8 cellular contexts compared by ENCODE assay signal in the genomic region with DNA sequence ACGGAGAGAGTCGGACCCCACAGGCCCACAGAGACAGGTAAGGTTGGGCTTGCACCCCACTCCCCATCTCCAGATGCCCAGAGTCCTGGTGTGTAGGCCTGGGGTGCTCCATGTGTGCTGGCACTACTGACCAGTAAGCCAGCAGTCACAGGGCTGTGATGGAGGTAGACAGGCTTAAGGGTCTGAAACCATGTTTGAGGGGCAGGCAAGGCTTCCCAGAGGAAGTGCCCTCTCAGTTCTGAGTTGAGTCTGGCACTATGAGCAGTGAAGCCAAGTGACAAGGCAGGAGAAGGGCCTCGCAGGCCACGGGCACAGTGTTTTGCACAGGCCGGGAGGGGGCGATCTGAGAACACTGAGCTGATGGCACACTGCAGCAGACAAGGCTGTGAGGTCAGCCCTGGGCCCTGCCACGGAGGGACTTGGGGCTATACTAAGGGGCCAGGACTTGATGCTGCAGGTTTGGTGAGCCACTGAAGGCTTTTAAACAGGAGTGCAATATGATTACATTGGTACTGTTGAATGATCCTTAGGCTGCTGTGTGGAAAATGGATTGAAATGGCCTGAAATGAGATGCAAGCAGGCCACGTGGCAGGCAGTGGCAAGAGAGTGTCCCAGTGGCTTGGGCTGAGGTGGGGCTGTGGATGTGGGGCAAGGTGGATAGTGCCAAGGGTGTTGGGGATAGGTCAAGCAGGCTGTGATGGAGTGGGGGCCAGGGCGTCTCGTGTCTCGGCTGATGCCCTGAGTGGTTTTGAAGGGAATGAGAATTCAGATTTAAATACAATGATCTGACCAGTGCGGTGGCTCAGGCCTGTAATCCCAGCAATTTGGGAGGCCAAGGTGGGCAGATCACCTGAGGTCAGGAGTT. TPM values are rescaled to one million over a fixed set of nuclear protein-coding genes. Genes with fewer than 3 reads are reported as not detected.
DNase-seq lines count a peak whose midpoint lies in the region; ATAC-seq, FAIRE-seq and TF ChIP-seq lines count a peak whose summit lies in the region.

No MANE protein-coding gene starts in this region.

- no peak overlapping the region for H3K9ac ChIP-seq in GM23248

- H3K4me1 ChIP-seq in GM23248 (ENCODE audit: insufficient read depth) = no peaks in the 10 kb centered on the region

- no peaks in the 10 kb centered on the region for H4K20me1 ChIP-seq in GM23248 (ENCODE audit: insufficient read depth)

- no peaks in the 10 kb centered on the region for H3K36me3 ChIP-seq in GM23248 (ENCODE audit: low read depth)
- no peaks in the 10 kb centered on the region for H3K36me3 ChIP-seq in bronchial epithelial cell (ENCODE audit: control insufficient read depth, insufficient read depth, low read length)

- in situ Hi-C loops in GM23248 (cut with MboI) = no loop called here

- no peaks in the 10 kb centered on the region for H3F3A ChIP-seq in GM23248 (ENCODE audit: insufficient read depth)

- DNase-seq in DMS153 treated with DMSO at 0.1 percent for 48 hours (lab: John Stamatoyannopoulos, UW; ENCODE audit: unreplicated experiment) (peak; percentile 37), GM23248 (peak; percentile 88), NCI-H146 treated with DMSO at 0.1 percent for 48 hours (lab: John Stamatoyannopoulos, UW; ENCODE audit: unreplicated experiment) (peak; percentile 20), bronchial epithelial cell (ENCODE audit: low read depth) (peak; percentile 49), kidney tubule cell (ENCODE audit: low spot score) (peak; percentile 75), NCI-H524 treated with DMSO at 0.1 percent for 48 hours (lab: John Stamatoyannopoulos, UW) (no peak)
- peak; percentile 73 to 75 for DNase-seq in stimulated activated CD4-positive, alpha-beta T cell treated with anti-CD3 and anti-CD28 coated beads, Interleukin-4, amount 100 ng/mL, for 48 hours (ENCODE audit: low read depth in 2 of 2)

- H3K4me3 ChIP-seq in GM23248 (no peak overlapping the region), bronchial epithelial cell (ENCODE audit: low read depth, low read length) (no peak overlapping the region)

- no peak overlapping the region for H3K4me2 ChIP-seq in GM23248 (ENCODE audit: unreplicated experiment)

- peak; percentile 93 for TF ChIP-seq CTCF in bronchial epithelial cell (IDR thresholded peaks at IDR 0.05; ENCODE audit: insufficient read depth, low read length, severe bottlenecking)

- no peaks in the 10 kb centered on the region for H3K9me3 ChIP-seq in GM23248 (ENCODE audit: low read depth)

- 37 to 39% methylated on average over 12 of the region's 12 CpGs for WGBS in GM23248 (ENCODE audit: low coverage in 1 of 2, low lambda C conversion rate in 2 of 2, missing lambda C conversion rate in 2 of 2), 2 experiments

- H3K79me2 ChIP-seq in GM23248 (ENCODE audit: insufficient read depth) = no peaks in the 10 kb centered on the region

- H3K27me3 ChIP-seq in GM23248 (replicated peaks; ENCODE audit: insufficient read depth) (peaks cover 2% of the 10 kb centered on the region; the same call in 1 of the 2 replicates), bronchial epithelial cell (ENCODE audit: control insufficient read depth, insufficient read depth, low read length) (peaks cover 6% of the 10 kb centered on the region)

- FAIRE-seq in bronchial epithelial cell (lab: Jason Lieb, UNC) = no peak

- no peaks in the 10 kb centered on the region for H3K9me2 ChIP-seq in GM23248 (ENCODE audit: insufficient read depth)

- no peak overlapping the region for H2AFZ ChIP-seq in GM23248

- ATAC-seq in activated CD4-positive, CD25-positive, alpha-beta regulatory T cell treated with anti-CD3 and anti-CD28 coated beads, Interleukin-2, amount 50 U/mL, for 24 hours = peak; percentile 90 to 95

- no peak overlapping the region for H3K27ac ChIP-seq in GM23248

RNA-seq across cellular contexts. Expression of a gene that starts 20.3 kb away (rescaled TPM):
- not detected in 2 replicates for total RNA-seq in GM23248 (2014; rRNA removed; shearing (Covaris generic))
- not detected in 2 replicates for polyA plus RNA-seq in GM23248 (2016; fragmentation: Nextera tagmentation; extraction: Ambion mirVana)
- not detected in 2 replicates for total RNA-seq in bronchial epithelial cell

RNA-seq across cellular contexts. Expression of a gene that starts 34.3 kb away (rescaled TPM):
- total RNA-seq in GM23248 (2014; rRNA removed; shearing (Covaris generic)) = 61.2 and 94.8 TPM in 2 replicates
- 90.2 and 93.6 TPM in 2 replicates for polyA plus RNA-seq in GM23248 (2016; fragmentation: Nextera tagmentation; extraction: Ambion mirVana)
- 59.8 and 75.4 TPM in 2 replicates for total RNA-seq in bronchial epithelial cell

RNA-seq across cellular contexts. Expression of a gene that starts 34.5 kb away (rescaled TPM):
- total RNA-seq in GM23248 (2014; rRNA removed; shearing (Covaris generic)) = not detected in 2 replicates
- not detected in 2 replicates for polyA plus RNA-seq in GM23248 (2016; fragmentation: Nextera tagmentation; extraction: Ambion mirVana)
- total RNA-seq in bronchial epithelial cell = not detected in 2 replicates

RNA-seq across cellular contexts. Expression of a gene that starts 45.1 kb away (rescaled TPM):
- total RNA-seq in GM23248 (2014; rRNA removed; shearing (Covaris generic)) = not detected in 2 replicates
- polyA plus RNA-seq in GM23248 (2016; fragmentation: Nextera tagmentation; extraction: Ambion mirVana) = 0.39 TPM in 1 of 2 replicates, not detected in the other
- total RNA-seq in bronchial epithelial cell = not detected in 2 replicates
